In the genomic region with DNA sequence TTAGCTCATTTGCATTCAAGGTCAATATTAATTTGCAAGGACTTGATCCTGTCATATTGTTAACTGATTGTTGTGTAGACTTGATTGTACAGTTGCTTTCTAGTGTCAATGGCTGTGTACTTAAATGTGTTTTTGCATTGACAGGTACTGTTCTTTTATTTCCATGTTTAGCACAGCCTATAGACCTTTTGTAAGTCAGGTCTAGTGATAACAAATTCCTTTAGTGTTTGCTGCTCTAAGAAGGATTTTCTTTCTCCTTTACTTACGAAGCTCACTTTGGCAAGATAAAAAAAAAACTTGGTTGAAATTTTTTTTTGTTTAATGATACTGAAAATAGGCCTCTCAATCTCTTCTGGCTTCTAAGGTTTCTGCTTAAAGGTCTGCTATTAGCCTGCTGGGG, we compare ENCODE assay signal across 33 cellular contexts.
DNase-seq lines count a peak whose midpoint lies in the region; ATAC-seq, FAIRE-seq and TF ChIP-seq lines count a peak whose summit lies in the region.
"Had no signal": no experiment of that assay in that cellular context is flagged by ENCODE, and none has a peak within 500 bp of the region (broad histone marks: within the 10 kb centered on the region; RNA-seq: fewer than 3 reads in every experiment).

No MANE protein-coding gene starts in this region.

- in situ Hi-C loops in HepG2 (cut with HindIII; ENCODE audit: extremely low pct_ligation_motif_present, low pct_unique_long_range_greater_than_20kb) = no loop called here

- no TSS peak for BruUV-seq in HepG2 (replicated peaks; lab: Mats Ljungman, UMichigan)

- H3K36me3 ChIP-seq in HEK293 (ENCODE audit: control insufficient read depth in 2 of 2, insufficient read depth in 1 of 2, low read length in 2 of 2) (no peaks in the 10 kb centered on the region), keratinocyte (ENCODE audit: control insufficient read depth in 2 of 2, extremely low read depth in 1 of 2, insufficient read depth in 2 of 2, low read length in 2 of 2) (no peaks in the 10 kb centered on the region), HepG2 (replicated peaks in 1 of 2; ENCODE audit: control insufficient read depth in 1 of 2, insufficient read depth in 2 of 2, low read length in 2 of 2) (no peaks in the 10 kb centered on the region)
- H3K36me3 ChIP-seq: BE2C; BLaER1; BLaER1 treated with 17β-estradiol and CSF1 and Interleukin-3, amounts not matched to agents 10 nM and 100 nM had no signal

- DNase-seq in dedifferentiated amniotic fluid mesenchymal stem cell (ENCODE audit: extremely low spot score) (peak; percentile 9), keratinocyte (ENCODE audit: low read depth, low spot score) (no peak), middle frontal gyrus (ENCODE audit: extremely low spot score, low spot score) (no peak), HepG2 (ENCODE audit: low spot score) (no peak), SKM-1 treated with dmso at 0.1 percent for 144 hours (lab: John Stamatoyannopoulos, UW; ENCODE audit: unreplicated experiment) (no peak)
- DNase-seq: 8988T; ACHN; AML-193; BE2C; C1 segment of cervical spinal cord; Caco-2; Calu3; CD4-positive, alpha-beta memory T cell; CD4-positive, alpha-beta T cell; CD4-positive, CD25-positive, alpha-beta regulatory T cell; CD8-positive, alpha-beta memory T cell; CD8-positive, alpha-beta T cell; COR-L47; DMS 273 treated with DMSO at 0.1 percent for 48 hours; DMS153; DMS53; DMS79; DMS79 treated with DMSO at 0.1 percent for 48 hours; DND-41; EL had no signal

- 2% methylated on average over 1 of the region's 1 CpG for WGBS in HepG2 (ENCODE audit: low lambda C conversion rate)

- TF ChIP-seq EP300 in HepG2 (IDR thresholded peaks at IDR 0.05; ENCODE audit: low read depth in 2 of 2, low read length in 2 of 2) = no peak
- no peak for TF ChIP-seq EP300 in HepG2 (CRISPR knock-in tag; IDR thresholded peaks at IDR 0.05; ENCODE audit: borderline replicate concordance)

- H3K27ac ChIP-seq in HEK293 (ENCODE audit: extremely low read depth, low read depth, low read length) = no peak overlapping the region
- H3K27ac ChIP-seq in keratinocyte (ENCODE audit: control insufficient read depth, insufficient read depth, low read length) = no peak overlapping the region
- no peak overlapping the region for H3K27ac ChIP-seq in HepG2 (ENCODE audit: extremely low read length, insufficient read depth, low read length)
- H3K27ac ChIP-seq: 22Rv1; A549; BLaER1; BLaER1 treated with 17β-estradiol and CSF1 and Interleukin-3, amounts not matched to agents 10 nM and 100 nM; C4-2B had no signal

- intact Hi-C loops in HepG2 (cut with micrococcal nuclease; ENCODE audit: unreplicated experiment) = no loop called here

- TF ChIP-seq CTCF in HEK293 (tag by site-specific recombination; IDR thresholded peaks at IDR 0.05) = no peak
- TF ChIP-seq CTCF in keratinocyte (optimal IDR thresholded peaks at IDR 0.05 in 1 of 3, IDR thresholded peaks at IDR 0.05 in 1 of 3, conservative IDR thresholded peaks at IDR 0.05 in 1 of 3; ENCODE audit: extremely low read depth in 1 of 3, insufficient read depth in 2 of 3, low read length in 3 of 3) = no peak
- no peak for TF ChIP-seq CTCF in HepG2 (CRISPR knock-in tag; IDR thresholded peaks at IDR 0.05)

- H3K9me1 ChIP-seq in keratinocyte (ENCODE audit: control insufficient read depth, extremely low read depth, insufficient read depth, low read length) = no peaks in the 10 kb centered on the region

- no peak for TF ChIP-seq POLR2A in HepG2 (IDR thresholded peaks at IDR 0.05; ENCODE audit: insufficient read depth in 1 of 2, low read depth in 2 of 2, low read length in 2 of 2)

- TF ChIP-seq RAD21 in HepG2 (CRISPR knock-in tag; IDR thresholded peaks at IDR 0.05) = no peak

- no peak overlapping the region for H2AFZ ChIP-seq in keratinocyte (ENCODE audit: control insufficient read depth, low read length)
- no peak overlapping the region for H2AFZ ChIP-seq in HepG2 (ENCODE audit: low read length)

- CTCF ChIA-PET in HEK293 (lab: Yijun Ruan, JAX) (no interaction called here), HepG2 (lab: Yijun Ruan, JAX; ENCODE audit: low intra/inter-chr PET ratio, low total read pairs) (no interaction called here)

- no peaks in the 10 kb centered on the region for H3K9me3 ChIP-seq in HEK293 (ENCODE audit: control insufficient read depth, insufficient read depth, low read depth, low read length)
- H3K9me3 ChIP-seq in keratinocyte (ENCODE audit: control insufficient read depth, low read depth, low read length) = no peaks in the 10 kb centered on the region
- H3K9me3 ChIP-seq in HepG2 (ENCODE audit: low read length) = peaks cover 95% of the 10 kb centered on the region
- H3K9me3 ChIP-seq: A549, BE2C, Caco-2 had no signal

- POLR2A ChIA-PET in HEK293 (lab: Yijun Ruan, JAX) (no interaction called here), HepG2 (lab: Yijun Ruan, JAX) (no interaction called here)

- H3K27me3 ChIP-seq in keratinocyte (ENCODE audit: control insufficient read depth, extremely low read depth, insufficient read depth, low read length) = no peaks in the 10 kb centered on the region
- no peaks in the 10 kb centered on the region for H3K27me3 ChIP-seq in HepG2 (ENCODE audit: control insufficient read depth in 1 of 2, insufficient read depth in 2 of 2, low read length in 2 of 2)
- H3K27me3 ChIP-seq: BE2C; BLaER1; BLaER1 treated with 17β-estradiol and CSF1 and Interleukin-3, amounts not matched to agents 10 nM and 100 nM had no signal

- no peak overlapping the region for H3K4me2 ChIP-seq in keratinocyte (ENCODE audit: control insufficient read depth, extremely low read depth, insufficient read depth, low read depth, low read length)
- H3K4me2 ChIP-seq in HepG2 (ENCODE audit: low read depth, low read length) = no peak overlapping the region
- H3K4me2 ChIP-seq: A549; BLaER1; BLaER1 treated with 17β-estradiol and CSF1 and Interleukin-3, amounts not matched to agents 10 nM and 100 nM had no signal

- dilution Hi-C loops in keratinocyte (cut with MboI; ENCODE audit: extremely low pct_ligation_motif_present, low sequenced_read_pairs) = no loop called here

- H3K4me1 ChIP-seq in HEK293 (ENCODE audit: control insufficient read depth, insufficient read depth, low read length) = no peaks in the 10 kb centered on the region
- H3K4me1 ChIP-seq in keratinocyte (ENCODE audit: control insufficient read depth, extremely low read depth, insufficient read depth, low read length) = no peaks in the 10 kb centered on the region
- no peaks in the 10 kb centered on the region for H3K4me1 ChIP-seq in HepG2 (ENCODE audit: insufficient read depth, low read length)
- H3K4me1 ChIP-seq: A549; BE2C; BLaER1; BLaER1 treated with 17β-estradiol and CSF1 and Interleukin-3, amounts not matched to agents 10 nM and 100 nM; Caco-2 had no signal

- FAIRE-seq in keratinocyte (lab: Jason Lieb, UNC) (peak; percentile 32), HepG2 (lab: Jason Lieb, UNC) (no peak)
- FAIRE-seq: A204.1, A549, D721Med had no signal

- H4K20me1 ChIP-seq in keratinocyte (ENCODE audit: control insufficient read depth, extremely low read depth, insufficient read depth, low read length) (no peaks in the 10 kb centered on the region), HepG2 (ENCODE audit: insufficient read depth, low read length) (no peaks in the 10 kb centered on the region)
- H4K20me1 ChIP-seq: BLaER1; BLaER1 treated with 17β-estradiol and CSF1 and Interleukin-3, amounts not matched to agents 10 nM and 100 nM had no signal

- no peak for ATAC-seq in HepG2
- ATAC-seq: A549; CD8-positive, alpha-beta T cell had no signal

- no peak overlapping the region for H3K9ac ChIP-seq in keratinocyte (ENCODE audit: control insufficient read depth, extremely low read depth, insufficient read depth, low read length)
- H3K9ac ChIP-seq in HepG2 (ENCODE audit: insufficient read depth, low read depth, low read length) = no peak overlapping the region
- H3K9ac ChIP-seq: BLaER1; BLaER1 treated with 17β-estradiol and CSF1 and Interleukin-3, amounts not matched to agents 10 nM and 100 nM had no signal

- no peaks in the 10 kb centered on the region for H3K79me2 ChIP-seq in keratinocyte (ENCODE audit: control insufficient read depth, insufficient read depth, low read length)
- H3K79me2 ChIP-seq in HepG2 (ENCODE audit: insufficient read depth, low read length) = no peaks in the 10 kb centered on the region

- H3K4me3 ChIP-seq in HEK293 (ENCODE audit: low read depth, low read length) (no peak overlapping the region), keratinocyte (ENCODE audit: control insufficient read depth in 2 of 3, extremely low read depth in 1 of 3, insufficient read depth in 2 of 3, low read depth in 1 of 3, low read length in 3 of 3) (no peak overlapping the region), HepG2 (replicated peaks in 1 of 3; ENCODE audit: insufficient read depth in 1 of 3, low read depth in 2 of 3, low read length in 3 of 3) (no peak overlapping the region)
- H3K4me3 ChIP-seq: A549; BLaER1; BLaER1 treated with 17β-estradiol and CSF1 and Interleukin-3, amounts not matched to agents 10 nM and 100 nM had no signal

TF ChIP-seq in HEK293, 187 proteins besides CTCF, POLR2A, EP300 and RAD21:
- no peak for TF ChIP-seq ZNF792 (tag by site-specific recombination; IDR thresholded peaks at IDR 0.05)
- TF ChIP-seq SETDB1 (IDR thresholded peaks at IDR 0.05; ENCODE audit: insufficient read length, low read length) = peak; percentile 92

TF ChIP-seq in HepG2, 621 proteins besides CTCF, POLR2A, EP300 and RAD21:
- TF ChIP-seq ZNF841 (CRISPR knock-in tag; IDR thresholded peaks at IDR 0.05; ENCODE audit: borderline replicate concordance) (no peak), THYN1 (CRISPR knock-in tag; IDR thresholded peaks at IDR 0.05; ENCODE audit: borderline replicate concordance, low read depth) (no peak), HNRNPK (IDR thresholded peaks at IDR 0.05; ENCODE audit: low read depth, low read length, poor library complexity, severe bottlenecking) (no peak), ZBTB8A (CRISPR knock-in tag; IDR thresholded peaks at IDR 0.05; ENCODE audit: borderline replicate concordance, low read depth) (no peak), ZNF850 (CRISPR knock-in tag; conservative IDR thresholded peaks at IDR 0.05) (no peak)
